ENCODE assay signal across 22 cellular contexts in the genomic region with DNA sequence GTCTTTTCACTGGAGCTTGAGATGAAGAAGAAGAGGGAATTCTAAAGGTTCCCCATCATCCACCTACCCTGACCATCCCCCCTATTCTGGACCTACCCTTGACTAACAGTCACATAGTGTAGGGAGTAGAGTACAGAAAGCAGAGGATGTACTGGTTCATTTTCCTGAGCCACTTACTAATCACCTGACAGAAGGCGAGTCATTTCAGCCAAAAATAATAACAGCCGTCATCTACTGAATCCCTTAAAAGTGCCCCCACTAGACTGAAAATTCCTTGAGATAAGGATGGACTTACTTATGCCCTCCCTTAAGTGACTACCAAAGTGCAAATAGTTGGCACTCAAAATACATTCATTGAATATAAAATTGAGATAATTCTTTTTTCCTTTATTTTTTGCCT.
A peak's percentile ranks its signal among the peaks of the same experiment; 100 is the strongest.
DNase-seq lines count a peak whose midpoint lies in the region; ATAC-seq and TF ChIP-seq lines count a peak whose summit lies in the region.
"Had no signal": no experiment of that assay in that cellular context is flagged by ENCODE, and none has a peak within 500 bp of the region (broad histone marks: within the 10 kb centered on the region; RNA-seq: fewer than 3 reads in every experiment).

No MANE protein-coding gene starts in this region.

- TF ChIP-seq CTCF in fibroblast of pulmonary artery (IDR thresholded peaks at IDR 0.05; ENCODE audit: low read length, missing control alignments), result no peak

- no peaks in the 10 kb centered on the region for H3K9me2 ChIP-seq in GM23248 (ENCODE audit: insufficient read depth)

- 61 to 73% methylated on average over 2 of the region's 2 CpGs for WGBS in GM23248 (ENCODE audit: low coverage in 1 of 2, low lambda C conversion rate in 2 of 2, missing lambda C conversion rate in 2 of 2), 2 experiments

- no peaks in the 10 kb centered on the region for H3K36me3 ChIP-seq in GM23248 (ENCODE audit: low read depth)
- H3K36me3 ChIP-seq: MG63, Peyer's patch had no signal

- no peak overlapping the region for H2AFZ ChIP-seq in GM23248

- peak; percentile 49 for DNase-seq in GM23248
- DNase-seq in NCI-H524 (lab: John Stamatoyannopoulos, UW), result peak; percentile 32 to 72
- peak; percentile 18 for DNase-seq in fibroblast of pulmonary artery (ENCODE audit: low read depth)
- no peak for DNase-seq in activated CD4-positive, alpha-beta T cell treated with anti-CD3 and anti-CD28 coated beads, Interleukin-2, amount 50 U/mL, for 1 hour
- DNase-seq in activated T-cell treated with anti-CD3 and anti-CD28 coated beads for 4 hours, result no peak
- no peak for DNase-seq in HT-29 (ENCODE audit: low spot score)
- DNase-seq: ACHN; COR-L47; DMS 273 treated with DMSO at 0.1 percent for 48 hours; DND-41; GOT3; MG63; NCI-H1048; NCI-H1436; NCI-H1930; NCI-H69; NK-92 treated with Interleukin-12 subunit alpha and Interleukin-12 subunit beta, amount 100 ng/mL, for 24 hours; Peyer's patch; Right ventricle myocardium superior had no signal

- H3F3A ChIP-seq in GM23248 (ENCODE audit: insufficient read depth), result peaks cover 14% of the 10 kb centered on the region; the same call in 1 of the 2 replicates

- ATAC-seq in HG03439 (IDR thresholded peaks at IDR 0.05; ENCODE audit: unreplicated experiment), result no peak
- ATAC-seq: GM12878 had no signal

- H3K27ac ChIP-seq in GM23248, result no peak overlapping the region
- H3K27ac ChIP-seq: C4-2B, Peyer's patch had no signal

- in situ Hi-C loops in GM23248 (cut with MboI), result no loop called here

- H3K27me3 ChIP-seq in GM23248 (replicated peaks; ENCODE audit: insufficient read depth), result no peaks in the 10 kb centered on the region
- H3K27me3 ChIP-seq: MG63, Peyer's patch had no signal

- H3K9me3 ChIP-seq in GM23248 (ENCODE audit: low read depth), result no peaks in the 10 kb centered on the region

- H4K20me1 ChIP-seq in GM23248 (ENCODE audit: insufficient read depth), result no peaks in the 10 kb centered on the region

- H3K79me2 ChIP-seq in GM23248 (ENCODE audit: insufficient read depth), result no peaks in the 10 kb centered on the region

- H3K4me2 ChIP-seq in GM23248 (ENCODE audit: unreplicated experiment), result no peak overlapping the region

- peaks cover 32% of the 10 kb centered on the region for H3K4me1 ChIP-seq in GM23248 (ENCODE audit: insufficient read depth)
- H3K4me1 ChIP-seq: Peyer's patch had no signal

- no peak overlapping the region for H3K9ac ChIP-seq in GM23248

- H3K4me3 ChIP-seq in GM23248, result no peak overlapping the region
- H3K4me3 ChIP-seq in fibroblast of pulmonary artery (replicated peaks; ENCODE audit: low read depth, low read length), result no peak overlapping the region
- H3K4me3 ChIP-seq: GM12878, MG63, Peyer's patch had no signal

Comparison
In these comparisons a context has a peak if more than half of its experiments do, and no peak if none do; other contexts are left out.
1. DNase-seq: peak in GM23248 (single experiment), NCI-H524 (2 of 2) and fibroblast of pulmonary artery (single experiment); none in activated CD4-positive, alpha-beta T cell treated with anti-CD3 and anti-CD28 coated beads, Interleukin-2, amount 50 U/mL, for 1 hour (single experiment), activated T-cell treated with anti-CD3 and anti-CD28 coated beads for 4 hours (single experiment) and HT-29 (single experiment).